In genomic region chr10:83965473-83965872, GRCh38 we compare ENCODE assay signal across 20 cellular contexts.
DNase-seq lines count a peak whose midpoint lies in the region; ATAC-seq and TF ChIP-seq lines count a peak whose summit lies in the region.
"Had no signal": no experiment of that assay in that cellular context is flagged by ENCODE, and none has a peak within 500 bp of the region (broad histone marks: within the 10 kb centered on the region; RNA-seq: fewer than 3 reads in every experiment).

No MANE protein-coding gene starts in this region.

- peaks cover 19% of the 10 kb centered on the region for H3K27me3 Mint-ChIP-seq in H9 (ENCODE audit: low read depth)

- TF ChIP-seq POLR2A in uterus (IDR thresholded peaks at IDR 0.05): no peak

- H3K27ac ChIP-seq in H9 (ENCODE audit: insufficient read length, low read depth, low read length) (no peak overlapping the region), WERI-Rb-1 (no peak overlapping the region), uterus (no peak overlapping the region)
- H3K27ac ChIP-seq: BLaER1, HL-60, KMS-11, SK-N-MC had no signal

- H2AFZ ChIP-seq in H9 (ENCODE audit: low read length): no peak overlapping the region

- no peak overlapping the region for H2BK15ac ChIP-seq in H9 (ENCODE audit: low read depth, low read length)

- H4K20me1 ChIP-seq in H9 (ENCODE audit: control insufficient read depth, insufficient read depth, insufficient read length): no peaks in the 10 kb centered on the region
- H4K20me1 ChIP-seq: BLaER1 had no signal

- no peaks in the 10 kb centered on the region for H3K27me3 ChIP-seq in H9 (ENCODE audit: insufficient read depth, low read length)
- no peaks in the 10 kb centered on the region for H3K27me3 ChIP-seq in WERI-Rb-1 (ENCODE audit: insufficient read depth, low read depth, severe bottlenecking)
- no peaks in the 10 kb centered on the region for H3K27me3 ChIP-seq in uterus
- H3K27me3 ChIP-seq: BLaER1 had no signal

- H3K27ac Mint-ChIP-seq in H9: peak overlapping the region in 1 of 3 experiments; percentile 37; a peak in 1 of 7 replicates
- H3K27ac Mint-ChIP-seq: CD8-positive, alpha-beta T cell had no signal

- no peak overlapping the region for H2AK5ac ChIP-seq in H9 (ENCODE audit: insufficient read length, low read length)

- no peak overlapping the region for H3K9ac ChIP-seq in H9 (ENCODE audit: extremely low read depth, insufficient read length, low read length)
- H3K9ac ChIP-seq: BLaER1, KMS-11 had no signal

- H3K56ac ChIP-seq in H9 (ENCODE audit: insufficient read length, low read depth, low read length): no peak overlapping the region

- no peak overlapping the region for H2BK5ac ChIP-seq in H9 (ENCODE audit: insufficient read length, low read length)

- no peak overlapping the region for H3K14ac ChIP-seq in H9 (ENCODE audit: insufficient read depth, low read length)

- no peak overlapping the region for H2BK12ac ChIP-seq in H9 (ENCODE audit: insufficient read length, low read depth, low read length)

- H3K4ac ChIP-seq in H9 (ENCODE audit: low read depth, low read length): no peak overlapping the region

- H3K4me1 ChIP-seq in H9 (ENCODE audit: insufficient read depth, low read length): 0 out of 2 replicates have a peak, but pooled peaks cover 2% of the 10 kb centered on the region
- H3K4me1 ChIP-seq in uterus: no peaks in the 10 kb centered on the region
- H3K4me1 ChIP-seq: BLaER1 had no signal

- H3K18ac ChIP-seq in H9 (ENCODE audit: insufficient read length, low read depth, low read length): no peak overlapping the region

- H3K36me3 Mint-ChIP-seq in H9 (ENCODE audit: insufficient read depth in 1 of 3, low read depth in 3 of 3): no peaks in the 10 kb centered on the region; a peak in 1 of 7 replicates
- H3K36me3 Mint-ChIP-seq: CD8-positive, alpha-beta T cell had no signal

- H2BK120ac ChIP-seq in H9 (ENCODE audit: low read depth, low read length, poor library complexity, severe bottlenecking): no peak overlapping the region

- peak; percentile 39 for ATAC-seq in left colon
- ATAC-seq in GM19467 (IDR thresholded peaks at IDR 0.05; ENCODE audit: unreplicated experiment): no peak
- ATAC-seq: CD8-positive, alpha-beta T cell; Right ventricle myocardium inferior had no signal

- H3K36me3 ChIP-seq in WERI-Rb-1 (no peaks in the 10 kb centered on the region), uterus (no peaks in the 10 kb centered on the region)
- H3K36me3 ChIP-seq: BLaER1 had no signal

- H3K23me2 ChIP-seq in H9 (ENCODE audit: insufficient read length, low read depth, low read length, poor library complexity, severe bottlenecking): no peaks in the 10 kb centered on the region

- peak; percentile 43; the same call in 2 of the 3 replicates for TF ChIP-seq CTCF in H9 (conservative IDR thresholded peaks at IDR 0.05)
- TF ChIP-seq CTCF in WERI-Rb-1 (IDR thresholded peaks at IDR 0.05; ENCODE audit: low read depth, low read length): peak; percentile 45; the same call in 1 of the 2 replicates
- TF ChIP-seq CTCF in uterus (IDR thresholded peaks at IDR 0.05): no peak

- no peak overlapping the region for H4K8ac ChIP-seq in H9 (replicated peaks; ENCODE audit: insufficient read length, low read depth, low read length)

- WGBS in H9 (ENCODE audit: extremely low coverage, insufficient read length, low lambda C conversion rate): no CpG with 5 or more reads among the region's 2 CpGs

- no peak overlapping the region for H4K91ac ChIP-seq in H9 (ENCODE audit: insufficient read length, low read depth, low read length)

- intact Hi-C loops in left colon (cut with DNase I, micrococcal nuclease): no loop called here
- intact Hi-C loops in uterus (cut with DNase I; ENCODE audit: low total_unique reads): no loop called here

- H3K9me3 ChIP-seq in H9 (ENCODE audit: control insufficient read depth, low read depth, low read length): no peaks in the 10 kb centered on the region
- H3K9me3 ChIP-seq in WERI-Rb-1 (ENCODE audit: severe bottlenecking): no peaks in the 10 kb centered on the region
- no peaks in the 10 kb centered on the region for H3K9me3 ChIP-seq in uterus
- H3K9me3 ChIP-seq: BLaER1 had no signal

- H3K9me3 Mint-ChIP-seq in H9: no peaks in the 10 kb centered on the region
- H3K9me3 Mint-ChIP-seq: CD8-positive, alpha-beta T cell had no signal

- H3K4me3 ChIP-seq in WERI-Rb-1 (ENCODE audit: low read depth, low read length) (no peak overlapping the region), uterus (no peak overlapping the region)
- H3K4me3 ChIP-seq: BLaER1, SK-N-MC had no signal

- no peaks in the 10 kb centered on the region for H3K79me1 ChIP-seq in H9 (ENCODE audit: insufficient read depth, low read depth, low read length, poor library complexity, severe bottlenecking)

- H3K79me2 ChIP-seq in H9 (ENCODE audit: insufficient read depth, low read length): no peaks in the 10 kb centered on the region

- peaks cover 7 to 9% of the 10 kb centered on the region in 2 experiments; a peak in 3 of 4 replicates for H3K4me1 Mint-ChIP-seq in H9

- in situ Hi-C loops in ACHN (cut with HindIII; ENCODE audit: low pct_ligation_motif_present, low pct_unique_long_range_greater_than_20kb, low sequenced_read_pairs): no loop called here

- H3T11ph ChIP-seq in H9 (ENCODE audit: low read length): no peak overlapping the region

- H3K4me3 Mint-ChIP-seq in H9: no peak overlapping the region
- H3K4me3 Mint-ChIP-seq: CD8-positive, alpha-beta T cell had no signal

- H3K4me2 ChIP-seq in H9 (ENCODE audit: insufficient read depth, insufficient read length, low read length): no peak overlapping the region
- H3K4me2 ChIP-seq: BLaER1, KMS-11 had no signal

- H2BK20ac ChIP-seq in H9 (ENCODE audit: low read depth, low read length, poor library complexity, severe bottlenecking): no peak overlapping the region

- DNase-seq in NCI-H748 (lab: John Stamatoyannopoulos, UW; ENCODE audit: unreplicated experiment) (peak; percentile 7), NCI-H748 treated with DMSO at 0.1 percent for 48 hours (lab: John Stamatoyannopoulos, UW) (no peak), H9 (peak; percentile 52), WERI-Rb-1 (no peak), left colon (no peak), uterus (no peak), ACHN (no peak)
- DNase-seq: Calu3; CD8-positive, alpha-beta T cell; GF-D8; NCI-H1092; NCI-H1436 treated with DMSO at 0.1 percent for 48 hours; NCI-H2029 treated with DMSO at 0.1 percent for 48 hours; NCI-H446 treated with DMSO at 0.1 percent for 48 hours had no signal

- H3K23ac ChIP-seq in H9 (ENCODE audit: insufficient read length, low read depth, low read length): no peak overlapping the region

- no peak overlapping the region for H4K5ac ChIP-seq in H9 (ENCODE audit: insufficient read length, low read depth, low read length)

Comparison
In these comparisons a context has a peak if more than half of its experiments do, and no peak if none do; other contexts are left out.
1. DNase-seq: peak in NCI-H748 (single experiment) and H9 (single experiment); none in NCI-H748 treated with DMSO at 0.1 percent for 48 hours (single experiment), WERI-Rb-1 (single experiment), left colon (0 of 2), uterus (0 of 2) and ACHN (single experiment).
2. CTCF ChIP-seq: peak in H9 (single experiment) and WERI-Rb-1 (single experiment); none in uterus (0 of 4).